14 cellular contexts compared by ENCODE assay signal in the genomic region with DNA sequence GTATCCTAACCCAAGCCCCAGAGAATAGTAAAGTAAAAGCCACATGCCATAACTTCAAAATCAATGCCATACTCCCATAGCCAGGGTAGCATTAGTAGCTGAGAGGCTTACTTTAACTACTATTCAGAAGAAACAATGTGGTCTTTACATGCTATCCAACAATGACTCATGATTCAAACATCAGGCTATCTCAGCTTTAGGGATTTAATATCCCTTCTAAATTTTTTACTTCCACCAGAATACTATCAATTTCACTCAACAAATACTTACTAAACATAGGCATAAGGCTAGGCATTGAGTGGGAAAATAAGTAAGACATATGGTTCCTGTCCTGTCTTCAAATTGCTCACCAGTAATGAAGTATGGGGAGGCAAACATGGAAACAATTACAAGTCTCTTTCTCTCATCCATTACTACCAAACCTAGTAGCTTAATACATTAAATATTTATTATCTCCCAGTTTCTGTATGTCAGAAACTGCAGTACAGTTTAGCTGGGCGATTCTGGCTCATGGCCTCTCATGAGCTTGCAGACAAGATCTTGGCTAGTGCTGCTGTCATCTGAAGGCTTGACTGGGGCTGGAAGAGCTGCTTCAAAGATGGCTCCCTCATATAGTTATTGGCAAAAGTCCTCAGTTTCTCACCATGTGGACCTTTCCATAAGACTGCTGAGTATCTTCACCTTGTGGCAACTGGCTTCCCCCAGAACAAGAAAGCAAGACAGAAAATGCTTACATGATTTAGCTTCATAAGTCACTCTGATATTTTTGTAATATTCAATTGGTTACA. TPM values are rescaled to one million over a fixed set of nuclear protein-coding genes. Genes with fewer than 3 reads are reported as not detected.
DNase-seq lines count a peak whose midpoint lies in the region; ATAC-seq, FAIRE-seq and TF ChIP-seq lines count a peak whose summit lies in the region.
"Had no signal": no experiment of that assay in that cellular context is flagged by ENCODE, and none has a peak within 500 bp of the region (broad histone marks: within the 10 kb centered on the region; RNA-seq: fewer than 3 reads in every experiment).

No MANE protein-coding gene starts in this region.

- intact Hi-C loops in endothelial cell of umbilical vein (cut with micrococcal nuclease), result no loop called here
- intact Hi-C loops in activated CD4-positive, alpha-beta T cell treated with anti-CD3 and anti-CD28 coated beads, Interleukin-2, amount 10 ng/mL, durations not matched to agents 24 days and 14 days (cut with micrococcal nuclease), result loop anchor here (10.0 kb wide), 1 partner anchor 241 kb away; no protein-coding TSS in a partner anchor

- DNase-seq in Daoy (ENCODE audit: low read depth), result peak; percentile 43
- DNase-seq in NCI-H226, result peak; percentile 71
- DNase-seq in endothelial cell of umbilical vein (ENCODE audit: low read depth, low spot score), result no peak
- DNase-seq in non-pigmented ciliary epithelial cell (ENCODE audit: low read depth), result peak; percentile 62
- no peak for DNase-seq in endodermal cell
- no peak for DNase-seq in activated CD4-positive, alpha-beta T cell treated with anti-CD3 and anti-CD28 coated beads, Interleukin-2, amount 10 ng/mL, durations not matched to agents 24 days and 14 days
- no peak for DNase-seq in NCI-H1930 (lab: John Stamatoyannopoulos, UW)
- DNase-seq: activated CD8-positive, alpha-beta T cell treated with anti-CD3 and anti-CD28 coated beads for 36 hours; activated effector memory CD4-positive, alpha-beta T cell treated with anti-CD3 and anti-CD28 coated beads, Interleukin-2, amount 50 U/mL, for 16 hours; left ventricle myocardium superior had no signal

- H3K4me1 Mint-ChIP-seq in endodermal cell, result peaks cover 4% of the 10 kb centered on the region
- no peaks in the 10 kb centered on the region for H3K4me1 Mint-ChIP-seq in activated CD4-positive, alpha-beta T cell treated with anti-CD3 and anti-CD28 coated beads, Interleukin-2, amount 10 ng/mL, durations not matched to agents 24 days and 14 days
- H3K4me1 Mint-ChIP-seq: central memory CD8-positive, alpha-beta T cell had no signal

- no peaks in the 10 kb centered on the region for H3K27me3 ChIP-seq in endothelial cell of umbilical vein (ENCODE audit: control insufficient read depth in 2 of 2, insufficient read depth in 2 of 2, low read length in 2 of 2)
- H3K27me3 ChIP-seq in endodermal cell (ENCODE audit: control insufficient read depth, insufficient read depth, low read length, poor library complexity, severe bottlenecking), result no peaks in the 10 kb centered on the region

- no peak overlapping the region for H3K4me2 ChIP-seq in endothelial cell of umbilical vein (ENCODE audit: insufficient read depth, low read length)

- H3K27me3 Mint-ChIP-seq in endodermal cell (ENCODE audit: insufficient read depth), result no peaks in the 10 kb centered on the region
- peaks cover 23% of the 10 kb centered on the region for H3K27me3 Mint-ChIP-seq in activated CD4-positive, alpha-beta T cell treated with anti-CD3 and anti-CD28 coated beads, Interleukin-2, amount 10 ng/mL, durations not matched to agents 24 days and 14 days

- no peak for TF ChIP-seq POLR2A in endothelial cell of umbilical vein (IDR thresholded peaks at IDR 0.05; ENCODE audit: low read depth, low read length)

- TF ChIP-seq CTCF in endothelial cell of umbilical vein (IDR thresholded peaks at IDR 0.05; ENCODE audit: extremely low read depth in 1 of 2, insufficient read depth in 1 of 2, low read depth in 1 of 2, low read length in 2 of 2), result no peak
- no peak for TF ChIP-seq CTCF in endodermal cell (conservative IDR thresholded peaks at IDR 0.05)

- peaks cover 14% of the 10 kb centered on the region for H3K4me1 ChIP-seq in endothelial cell of umbilical vein (ENCODE audit: control insufficient read depth, extremely low read depth, insufficient read depth, low read length)
- no peaks in the 10 kb centered on the region for H3K4me1 ChIP-seq in endodermal cell (ENCODE audit: control insufficient read depth, insufficient read depth, low read length)

- H2AFZ ChIP-seq in endothelial cell of umbilical vein (ENCODE audit: low read depth, low read length), result no peak overlapping the region

- POLR2A ChIA-PET in endothelial cell of umbilical vein (lab: Charles Lee), result no interaction called here

- CTCF ChIA-PET in endothelial cell of umbilical vein (lab: Charles Lee), result interaction anchor here (0.9 to 2.3 kb wide), 7 partner anchors 8 to 90 kb away, joined by 3 to 25 read pairs (median 4); no protein-coding TSS in a partner anchor

- H3K9me3 ChIP-seq in endothelial cell of umbilical vein (replicated peaks; ENCODE audit: control insufficient read depth, insufficient read depth, low read length) (no peaks in the 10 kb centered on the region), endodermal cell (ENCODE audit: control insufficient read depth, low read length) (peaks cover 5% of the 10 kb centered on the region)

- dilution Hi-C loops in endothelial cell of umbilical vein (cut with MboI; ENCODE audit: extremely low pct_ligation_motif_present, low sequenced_read_pairs), result no loop called here

- H3K9ac ChIP-seq in endothelial cell of umbilical vein (replicated peaks; ENCODE audit: extremely low read depth, insufficient read depth, low read length) (no peak overlapping the region), endodermal cell (ENCODE audit: extremely low read depth, low read length, poor library complexity, severe bottlenecking) (no peak overlapping the region)

- peaks cover 4% of the 10 kb centered on the region for H3K9me3 Mint-ChIP-seq in endodermal cell
- H3K9me3 Mint-ChIP-seq in activated CD4-positive, alpha-beta T cell treated with anti-CD3 and anti-CD28 coated beads, Interleukin-2, amount 10 ng/mL, durations not matched to agents 24 days and 14 days, result no peaks in the 10 kb centered on the region
- H3K9me3 Mint-ChIP-seq: activated CD8-positive, alpha-beta T cell treated with anti-CD3 and anti-CD28 coated beads for 36 hours; central memory CD8-positive, alpha-beta T cell; nephron; T-helper 2 cell treated with Interferon-gamma antibody and Interleukin-4, amounts not matched to agents 5 μg/mL and 100 μg/mL, for 36 hours had no signal

- BruUV-seq in endothelial cell of umbilical vein (replicated peaks; lab: Mats Ljungman, UMichigan), result no TSS peak

- FAIRE-seq in endothelial cell of umbilical vein (lab: Jason Lieb, UNC), result peak; percentile 70

- H3K27ac Mint-ChIP-seq in endodermal cell, result no peak overlapping the region
- no peak overlapping the region for H3K27ac Mint-ChIP-seq in activated CD4-positive, alpha-beta T cell treated with anti-CD3 and anti-CD28 coated beads, Interleukin-2, amount 10 ng/mL, durations not matched to agents 24 days and 14 days
- H3K27ac Mint-ChIP-seq: activated CD8-positive, alpha-beta T cell treated with anti-CD3 and anti-CD28 coated beads for 36 hours; nephron; T-helper 2 cell treated with Interferon-gamma antibody and Interleukin-4, amounts not matched to agents 5 μg/mL and 100 μg/mL, for 36 hours had no signal

- no peaks in the 10 kb centered on the region for H4K20me1 ChIP-seq in endothelial cell of umbilical vein (replicated peaks; ENCODE audit: control insufficient read depth, extremely low read depth, insufficient read depth, low read length)

- 96 to 100% methylated on average over 1 of the region's 1 CpG for WGBS in endodermal cell (ENCODE audit: insufficient coverage in 1 of 2, insufficient read length in 1 of 2), 2 experiments

- no peak overlapping the region for H3K4me3 Mint-ChIP-seq in endodermal cell
- H3K4me3 Mint-ChIP-seq in activated CD4-positive, alpha-beta T cell treated with anti-CD3 and anti-CD28 coated beads, Interleukin-2, amount 10 ng/mL, durations not matched to agents 24 days and 14 days, result no peak overlapping the region
- H3K4me3 Mint-ChIP-seq: activated CD8-positive, alpha-beta T cell treated with anti-CD3 and anti-CD28 coated beads for 36 hours; central memory CD8-positive, alpha-beta T cell; nephron; T-helper 2 cell treated with Interferon-gamma antibody and Interleukin-4, amounts not matched to agents 5 μg/mL and 100 μg/mL, for 36 hours had no signal

- H3K27ac ChIP-seq in endothelial cell of umbilical vein (ENCODE audit: insufficient read depth, low read depth, low read length) (no peak overlapping the region), endodermal cell (ENCODE audit: low read depth, low read length) (no peak overlapping the region)

- ATAC-seq in GM21723 (IDR thresholded peaks at IDR 0.05; ENCODE audit: unreplicated experiment), result no peak
- ATAC-seq: activated CD8-positive, alpha-beta T cell treated with anti-CD3 and anti-CD28 coated beads for 36 hours; left ventricle myocardium superior had no signal

- H3K9me1 ChIP-seq in endothelial cell of umbilical vein (replicated peaks; ENCODE audit: control insufficient read depth, extremely low read depth, insufficient read depth, low read length), result peaks cover 2% of the 10 kb centered on the region

- peaks cover 8% of the 10 kb centered on the region for H3K36me3 Mint-ChIP-seq in endodermal cell (ENCODE audit: low read depth)
- H3K36me3 Mint-ChIP-seq in activated CD4-positive, alpha-beta T cell treated with anti-CD3 and anti-CD28 coated beads, Interleukin-2, amount 10 ng/mL, durations not matched to agents 24 days and 14 days (ENCODE audit: low read depth), result no peaks in the 10 kb centered on the region

- H3K4me3 ChIP-seq in endothelial cell of umbilical vein (replicated peaks in 1 of 3; ENCODE audit: insufficient read depth in 1 of 3, low read depth in 1 of 3, low read length in 3 of 3), result no peak overlapping the region
- H3K4me3 ChIP-seq in endodermal cell (ENCODE audit: low read length), result no peak overlapping the region

- H3K36me3 ChIP-seq in endothelial cell of umbilical vein (ENCODE audit: control insufficient read depth in 2 of 2, extremely low read depth in 1 of 2, insufficient read depth in 2 of 2, low read length in 2 of 2) (peaks cover 0 to 2% of the 10 kb centered on the region in 2 experiments), endodermal cell (ENCODE audit: control insufficient read depth, insufficient read depth, low read length) (peaks cover 3% of the 10 kb centered on the region)

- peaks cover 11% of the 10 kb centered on the region for H3K79me2 ChIP-seq in endothelial cell of umbilical vein (ENCODE audit: control insufficient read depth, insufficient read depth, low read length)

RNA-seq across cellular contexts. Expression of gene EVI5, which starts 30.7 kb away (rescaled TPM):
- total RNA-seq in Daoy (2014; rRNA removed; shearing (Covaris generic)), result 18.9 and 19.2 TPM in 2 replicates
- total RNA-seq in endothelial cell of umbilical vein (26.2 and 34.4 TPM in 2 replicates), endodermal cell (10 to 100 TPM; 20.8 to 29.0 TPM)
- 5.0 TPM in 2 replicates for polyA plus RNA-seq in endothelial cell of umbilical vein
- polyA plus RNA-seq in endothelial cell of umbilical vein (2011; cell fraction: cytosol; rRNA removed), result 7.5 and 7.7 TPM in 2 replicates
- polyA plus RNA-seq in endothelial cell of umbilical vein (2011; cell fraction: nucleus; rRNA removed), result 8.2 and 11.2 TPM in 2 replicates
- 8.0 and 11.0 TPM in 2 replicates for polyA plus RNA-seq in endothelial cell of umbilical vein (2012)
- polyA minus RNA-seq in endothelial cell of umbilical vein, result 14.8 and 23.3 TPM in 2 replicates
- 15.6 TPM for polyA minus RNA-seq in endothelial cell of umbilical vein (2011; cell fraction: cytosol; rRNA and poly(A)+ RNA removed)
- polyA minus RNA-seq in endothelial cell of umbilical vein (2011; cell fraction: nucleus; rRNA and poly(A)+ RNA removed), result 30.0 and 35.6 TPM in 2 replicates
- 13.3 TPM for polyA plus RNA-seq in endodermal cell (2013, experiment 1 of 2)
- 14.2 TPM for polyA plus RNA-seq in endodermal cell (2013, experiment 2 of 2)
- total RNA-seq in activated CD4-positive, alpha-beta T cell treated with anti-CD3 and anti-CD28 coated beads, Interleukin-2, amount 10 ng/mL, durations not matched to agents 24 days and 14 days, result 24.6 and 25.8 TPM in 2 replicates

Comparison
In these comparisons a context has a peak if more than half of its experiments do, and no peak if none do; other contexts are left out.
1. DNase-seq: peak in Daoy (single experiment), NCI-H226 (single experiment) and non-pigmented ciliary epithelial cell (single experiment); none in endothelial cell of umbilical vein (single experiment), endodermal cell (single experiment), activated CD4-positive, alpha-beta T cell treated with anti-CD3 and anti-CD28 coated beads, Interleukin-2, amount 10 ng/mL, durations not matched to agents 24 days and 14 days (single experiment) and NCI-H1930 (0 of 2).